In the genomic region with DNA sequence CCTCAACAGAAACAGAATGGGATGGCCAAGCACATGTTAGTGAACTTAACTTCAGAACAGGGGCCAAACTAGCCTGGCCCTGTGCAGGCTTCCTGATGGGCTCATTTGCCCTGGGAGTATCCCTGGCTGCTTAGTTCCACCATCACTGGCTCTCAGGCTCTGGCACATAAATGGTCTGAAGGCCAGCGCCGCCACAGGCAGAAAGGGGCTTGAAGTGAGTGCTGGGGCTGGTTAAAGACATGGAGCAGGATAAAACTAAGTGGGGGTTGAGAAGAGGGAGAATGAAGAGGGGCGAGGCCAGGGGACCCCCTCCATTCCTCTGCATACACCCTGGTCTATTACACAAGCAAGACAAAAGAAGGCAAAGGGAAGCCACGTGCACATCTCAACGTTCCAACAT, we compare ENCODE assay signal across 27 cellular contexts. TPM values are rescaled to one million over a fixed set of nuclear protein-coding genes. Genes with fewer than 3 reads are reported as not detected.
"Had no signal": no experiment of that assay in that cellular context is flagged by ENCODE, and none has a peak within 500 bp of the region (broad histone marks: within the 10 kb centered on the region; RNA-seq: fewer than 3 reads in every experiment).

No MANE protein-coding gene starts in this region.

- DNase-seq: dermis blood vessel endothelial cell; effector memory CD4-positive, alpha-beta T cell; foreskin keratinocyte; heart left ventricle; kidney; mucosa of descending colon; naive B cell; right lobe of liver; stimulated activated CD4-positive, alpha-beta T cell treated with anti-CD3 and anti-CD28 coated beads, Interleukin-12 subunit alpha, Interleukin-12 subunit beta, amount 100 ng/mL, for 4 hours; stimulated activated CD4-positive, alpha-beta T cell treated with anti-CD3 and anti-CD28 coated beads, Interleukin-1b, Interleukin-23, amount 100 ng/mL, for 48 hours; stimulated activated CD4-positive, alpha-beta T cell treated with anti-CD3 and anti-CD28 coated beads, Interleukin-4, amount 100 ng/mL, for 1 hour; stimulated activated CD8-positive, alpha-beta memory T cell treated with anti-CD3 and anti-CD28 coated beads, Interleukin-4, amount 100 ng/mL, for 48 hours; stimulated activated naive CD4-positive, alpha-beta T cell; stomach; thyroid gland had no signal

- H3K36me3 ChIP-seq: esophagus muscularis mucosa, gastroesophageal sphincter, heart left ventricle, neutrophil, right lobe of liver, stomach, thyroid gland had no signal

- ATAC-seq: foreskin keratinocyte, gastroesophageal sphincter, left lobe of liver, mucosa of descending colon, right lobe of liver had no signal

- H3K27me3 Mint-ChIP-seq: progenitor cell of endocrine pancreas had no signal

- H3K9me3 ChIP-seq: esophagus muscularis mucosa, gastroesophageal sphincter, heart left ventricle, mucosa of descending colon, neutrophil, right lobe of liver, stomach, thyroid gland had no signal

- H3K4me1 Mint-ChIP-seq: memory B cell, naive B cell had no signal

- H3K36me3 Mint-ChIP-seq: memory B cell, naive B cell had no signal

- H3K27ac Mint-ChIP-seq: memory B cell, mesothelial cell of epicardium, naive B cell, progenitor cell of endocrine pancreas had no signal

- H3K27ac ChIP-seq: esophagus muscularis mucosa, foreskin keratinocyte, gastroesophageal sphincter, heart left ventricle, hepatocyte, neutrophil, parathyroid adenoma, right lobe of liver, stomach, thyroid gland had no signal

- H3K27me3 ChIP-seq: esophagus muscularis mucosa, foreskin keratinocyte, gastroesophageal sphincter, heart left ventricle, hepatocyte, neutrophil, right lobe of liver, stomach, thyroid gland had no signal

- H3K4me3 ChIP-seq: esophagus muscularis mucosa, gastroesophageal sphincter, heart left ventricle, hepatocyte, lung, mucosa of descending colon, right lobe of liver, smooth muscle cell, stomach, thyroid gland had no signal

- H3K4me3 Mint-ChIP-seq: memory B cell, mesothelial cell of epicardium had no signal

- H3K4me1 ChIP-seq: esophagus muscularis mucosa, foreskin keratinocyte, gastroesophageal sphincter, parathyroid adenoma, right lobe of liver, stomach had no signal

- H3K9me3 Mint-ChIP-seq: mesothelial cell of epicardium, naive B cell had no signal

RNA-seq across cellular contexts. Expression of a gene that starts 12.2 kb away (rescaled TPM):
- polyA plus RNA-seq: neural cell had no signal
